Comparison of ENCODE assay signal across 8 cellular contexts in genomic region chr16:85821441-85821901, GRCh38. TPM values are rescaled to one million over a fixed set of nuclear protein-coding genes. Genes with fewer than 3 reads are reported as not detected.
A peak's percentile ranks its signal among the peaks of the same experiment; 100 is the strongest.
DNase-seq lines count a peak whose midpoint lies in the region; ATAC-seq and TF ChIP-seq lines count a peak whose summit lies in the region.

No MANE protein-coding gene starts in this region.

- POLR2A ChIA-PET in WTC11 (lab: Charles Lee), result interaction anchor here (1.1 kb wide), 1 partner anchor 195 kb away, joined by 3 read pairs; no protein-coding TSS in a partner anchor

- no peaks in the 10 kb centered on the region for H3K36me3 Mint-ChIP-seq in WTC11

- no peak overlapping the region for H3K4me3 ChIP-seq in GM12875 (ENCODE audit: low read depth, low read length)

- in situ Hi-C loops in T47D (cut with HindIII; ENCODE audit: low pct_unique_long_range_greater_than_20kb, low sequenced_read_pairs), result no loop called here

- peak; percentile 53 for ATAC-seq in HG03060 (IDR thresholded peaks at IDR 0.05; ENCODE audit: low read depth, unreplicated experiment)
- peak; percentile 80 for ATAC-seq in WTC11

- no peaks in the 10 kb centered on the region; the same call in 1 of the 2 replicates for H3K9me3 Mint-ChIP-seq in WTC11

- H3K4me3 Mint-ChIP-seq in WTC11, result no peak overlapping the region

- peak; percentile 91 for TF ChIP-seq CTCF in GM12875 (IDR thresholded peaks at IDR 0.05; ENCODE audit: borderline replicate concordance, insufficient read depth, low read depth, low read length)
- TF ChIP-seq CTCF in WTC11 (IDR thresholded peaks at IDR 0.05), result peak; percentile 98

- peaks cover 29% of the 10 kb centered on the region for H3K27me3 Mint-ChIP-seq in WTC11 (ENCODE audit: low read depth)

- H3K27ac Mint-ChIP-seq in WTC11, result no peak overlapping the region

- CTCF ChIA-PET in WTC11 (lab: Charles Lee), result interaction anchor here (0.6 to 3.9 kb wide), 53 partner anchors 9 to 707 kb away, joined by 3 to 291 read pairs (median 6); partner anchors contain the start of gene IRF8

- peaks cover 4% of the 10 kb centered on the region; the same call in 1 of the 2 replicates for H3K4me1 Mint-ChIP-seq in WTC11

- peak; percentile 47 for DNase-seq in NCI-H2196 treated with DMSO at 0.1 percent for 48 hours (lab: John Stamatoyannopoulos, UW; ENCODE audit: unreplicated experiment)
- DNase-seq in WTC11 (ENCODE audit: low spot score), result peak; percentile 89
- peak; percentile 85 to 94 for DNase-seq in T47D (ENCODE audit: low read depth in 1 of 2, low spot score in 1 of 2)
- peak; percentile 88 for DNase-seq in islet precursor cell
- DNase-seq in stimulated activated CD4-positive, alpha-beta T cell treated with anti-CD3 and anti-CD28 coated beads, Interleukin-15, amount 100 ng/mL, for 24 hours, result peak; percentile 84
- no peak for DNase-seq in NCI-H1048 (lab: John Stamatoyannopoulos, UW)

TF ChIP-seq in WTC11, 78 proteins besides CTCF, POLR2A, EP300 and RAD21:
- no peak for TF ChIP-seq ZNF425 (CRISPR knock-in tag; conservative IDR thresholded peaks at IDR 0.05)
- no peak for TF ChIP-seq ZNF263 (CRISPR knock-in tag; IDR thresholded peaks at IDR 0.05; ENCODE audit: low read depth)
- TF ChIP-seq SP1 (CRISPR knock-in tag; conservative IDR thresholded peaks at IDR 0.05), result 0 out of 2 replicates have a peak, but pooled peaks have one; percentile 35
- TF ChIP-seq NFE2L1 (CRISPR knock-in tag; IDR thresholded peaks at IDR 0.05), result no peak
- TF ChIP-seq, protein P1, sequence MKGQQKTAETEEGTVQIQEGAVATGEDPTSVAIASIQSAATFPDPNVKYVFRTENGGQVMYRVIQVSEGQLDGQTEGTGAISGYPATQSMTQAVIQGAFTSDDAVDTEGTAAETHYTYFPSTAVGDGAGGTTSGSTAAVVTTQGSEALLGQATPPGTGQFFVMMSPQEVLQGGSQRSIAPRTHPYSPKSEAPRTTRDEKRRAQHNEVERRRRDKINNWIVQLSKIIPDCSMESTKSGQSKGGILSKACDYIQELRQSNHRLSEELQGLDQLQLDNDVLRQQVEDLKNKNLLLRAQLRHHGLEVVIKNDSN (CRISPR knock-in tag; IDR thresholded peaks at IDR 0.05), result 0 out of 2 replicates have a peak, but pooled peaks have one; percentile 19
- TF ChIP-seq, protein P2, sequence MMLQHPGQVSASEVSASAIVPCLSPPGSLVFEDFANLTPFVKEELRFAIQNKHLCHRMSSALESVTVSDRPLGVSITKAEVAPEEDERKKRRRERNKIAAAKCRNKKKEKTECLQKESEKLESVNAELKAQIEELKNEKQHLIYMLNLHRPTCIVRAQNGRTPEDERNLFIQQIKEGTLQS (CRISPR knock-in tag; conservative IDR thresholded peaks at IDR 0.05), result no peak
- no peak for TF ChIP-seq TCF7 (CRISPR knock-in tag; IDR thresholded peaks at IDR 0.05; ENCODE audit: low read depth)
- no peak for TF ChIP-seq ARID4B (CRISPR knock-in tag; IDR thresholded peaks at IDR 0.05; ENCODE audit: borderline replicate concordance)
- TF ChIP-seq, protein P3, sequence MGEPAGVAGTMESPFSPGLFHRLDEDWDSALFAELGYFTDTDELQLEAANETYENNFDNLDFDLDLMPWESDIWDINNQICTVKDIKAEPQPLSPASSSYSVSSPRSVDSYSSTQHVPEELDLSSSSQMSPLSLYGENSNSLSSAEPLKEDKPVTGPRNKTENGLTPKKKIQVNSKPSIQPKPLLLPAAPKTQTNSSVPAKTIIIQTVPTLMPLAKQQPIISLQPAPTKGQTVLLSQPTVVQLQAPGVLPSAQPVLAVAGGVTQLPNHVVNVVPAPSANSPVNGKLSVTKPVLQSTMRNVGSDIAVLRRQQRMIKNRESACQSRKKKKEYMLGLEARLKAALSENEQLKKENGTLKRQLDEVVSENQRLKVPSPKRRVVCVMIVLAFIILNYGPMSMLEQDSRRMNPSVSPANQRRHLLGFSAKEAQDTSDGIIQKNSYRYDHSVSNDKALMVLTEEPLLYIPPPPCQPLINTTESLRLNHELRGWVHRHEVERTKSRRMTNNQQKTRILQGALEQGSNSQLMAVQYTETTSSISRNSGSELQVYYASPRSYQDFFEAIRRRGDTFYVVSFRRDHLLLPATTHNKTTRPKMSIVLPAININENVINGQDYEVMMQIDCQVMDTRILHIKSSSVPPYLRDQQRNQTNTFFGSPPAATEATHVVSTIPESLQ (CRISPR knock-in tag; IDR thresholded peaks at IDR 0.05), result no peak
- TF ChIP-seq GTF2I (CRISPR knock-in tag; conservative IDR thresholded peaks at IDR 0.05), result no peak
- no peak for TF ChIP-seq NR2C2 (CRISPR knock-in tag; IDR thresholded peaks at IDR 0.05)
- TF ChIP-seq ZNF219 (CRISPR knock-in tag; IDR thresholded peaks at IDR 0.05; ENCODE audit: borderline replicate concordance), result no peak

RNA-seq across cellular contexts. Expression of gene COX4I1, which starts 22.0 kb away (rescaled TPM):
- 578 to 618 TPM (median 606 TPM) in 3 replicates for total RNA-seq in WTC11 (2021)

RNA-seq across cellular contexts. Expression of gene EMC8, which starts 22.1 kb away (rescaled TPM):
- 48.0 to 55.2 TPM (median 52.7 TPM) in 3 replicates for total RNA-seq in WTC11 (2021)
